12 cellular contexts compared by ENCODE assay signal in the genomic region with DNA sequence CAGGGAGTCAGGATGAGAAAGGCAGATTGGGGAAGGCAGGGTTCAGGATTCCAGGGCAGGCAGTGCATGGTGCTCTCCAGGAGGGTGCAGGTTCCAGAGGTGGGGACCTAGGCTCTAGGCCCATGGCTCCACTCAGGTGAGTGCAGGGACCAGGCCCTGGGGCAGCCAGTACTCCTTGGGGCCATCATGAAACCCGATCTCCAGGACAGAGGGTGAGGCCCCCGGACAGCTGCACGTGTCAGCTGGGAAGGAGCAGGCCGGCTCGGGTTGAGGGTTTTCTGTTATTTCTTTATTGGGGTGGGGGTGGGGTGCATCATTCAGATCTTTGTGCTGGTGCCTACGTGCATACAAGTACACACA. TPM values are rescaled to one million over a fixed set of nuclear protein-coding genes. Genes with fewer than 3 reads are reported as not detected.
A peak's percentile ranks its signal among the peaks of the same experiment; 100 is the strongest.
DNase-seq lines count a peak whose midpoint lies in the region; ATAC-seq, FAIRE-seq and TF ChIP-seq lines count a peak whose summit lies in the region.
"Had no signal": no experiment of that assay in that cellular context is flagged by ENCODE, and none has a peak within 500 bp of the region (broad histone marks: within the 10 kb centered on the region; RNA-seq: fewer than 3 reads in every experiment).

No MANE protein-coding gene starts in this region.

- H3K27ac Mint-ChIP-seq in activated naive CD4-positive, alpha-beta T cell treated with anti-CD3 and anti-CD28 coated beads, Interleukin-2, amount 50 U/mL, for 24 hours, result no peak overlapping the region
- no peak overlapping the region for H3K27ac Mint-ChIP-seq in activated naive CD4-positive, alpha-beta T cell treated with anti-CD3 and anti-CD28 coated beads for 36 hours
- peak overlapping the region; percentile 96 to 100 (median 98) for H3K27ac Mint-ChIP-seq in brain

- H3K36me3 Mint-ChIP-seq in activated naive CD4-positive, alpha-beta T cell treated with anti-CD3 and anti-CD28 coated beads, Interleukin-2, amount 50 U/mL, for 24 hours, result peaks cover 1% of the 10 kb centered on the region
- H3K36me3 Mint-ChIP-seq in activated naive CD4-positive, alpha-beta T cell treated with anti-CD3 and anti-CD28 coated beads for 36 hours (ENCODE audit: low read depth), result no peaks in the 10 kb centered on the region
- H3K36me3 Mint-ChIP-seq in brain, result no peaks in the 10 kb centered on the region

- peaks cover 0 to 3% (median 0%) of the 10 kb centered on the region in 4 donors for H3K27me3 ChIP-seq in upper lobe of left lung

- TF ChIP-seq EP300 in upper lobe of left lung (IDR thresholded peaks at IDR 0.05), result no peak

- no peak for TF ChIP-seq POLR2A in upper lobe of left lung (IDR thresholded peaks at IDR 0.05)

- no peak for ATAC-seq in upper lobe of left lung (ENCODE audit: low FRiP score in 2 of 2)
- no peak for ATAC-seq in HG03280 (IDR thresholded peaks at IDR 0.05; ENCODE audit: unreplicated experiment)

- H3K4me3 ChIP-seq in upper lobe of left lung, result no peak overlapping the region

- no peak for DNase-seq in activated naive CD4-positive, alpha-beta T cell treated with anti-CD3 and anti-CD28 coated beads for 36 hours
- DNase-seq in myocyte (ENCODE audit: low read depth) (peak; percentile 94), upper lobe of left lung (no peak), D721Med (ENCODE audit: insufficient read length, low spot score) (no peak), activated gamma-delta T cell treated with Interleukin-2 at 50 U/mL for 16 hours (no peak)
- DNase-seq: activated T-cell treated with anti-CD3 and anti-CD28 coated beads, Interleukin-2, amount 50 U/mL, for 1 hour; SIG-M5 had no signal

- no peaks in the 10 kb centered on the region for H3K9me3 Mint-ChIP-seq in activated naive CD4-positive, alpha-beta T cell treated with anti-CD3 and anti-CD28 coated beads, Interleukin-2, amount 50 U/mL, for 24 hours
- no peaks in the 10 kb centered on the region for H3K9me3 Mint-ChIP-seq in activated naive CD4-positive, alpha-beta T cell treated with anti-CD3 and anti-CD28 coated beads for 36 hours
- H3K9me3 Mint-ChIP-seq in brain, result no peaks in the 10 kb centered on the region

- H3K4me1 ChIP-seq in upper lobe of left lung, result peaks cover 89 to 98% (median 92%) of the 10 kb centered on the region in 4 donors

- peaks cover 1% of the 10 kb centered on the region for H3K27me3 Mint-ChIP-seq in activated naive CD4-positive, alpha-beta T cell treated with anti-CD3 and anti-CD28 coated beads, Interleukin-2, amount 50 U/mL, for 24 hours
- peaks cover 5% of the 10 kb centered on the region for H3K27me3 Mint-ChIP-seq in activated naive CD4-positive, alpha-beta T cell treated with anti-CD3 and anti-CD28 coated beads for 36 hours (ENCODE audit: low read depth)
- H3K27me3 Mint-ChIP-seq in brain, result peaks cover 4% of the 10 kb centered on the region

- H3K9me3 ChIP-seq in upper lobe of left lung, result no peaks in the 10 kb centered on the region

- no peaks in the 10 kb centered on the region for H3K4me1 Mint-ChIP-seq in activated naive CD4-positive, alpha-beta T cell treated with anti-CD3 and anti-CD28 coated beads, Interleukin-2, amount 50 U/mL, for 24 hours
- peaks cover 2% of the 10 kb centered on the region for H3K4me1 Mint-ChIP-seq in activated naive CD4-positive, alpha-beta T cell treated with anti-CD3 and anti-CD28 coated beads for 36 hours (ENCODE audit: low read depth)
- H3K4me1 Mint-ChIP-seq in brain, result peaks cover 82% of the 10 kb centered on the region

- FAIRE-seq in D721Med (lab: Jason Lieb, UNC), result no peak
- FAIRE-seq: endothelial cell of umbilical vein, GM18507 had no signal

- H3K27ac ChIP-seq in upper lobe of left lung, result peak overlapping the region; percentile 85 to 93 (median 91)

- TF ChIP-seq CTCF in brain (conservative IDR thresholded peaks at IDR 0.05), result no peak
- TF ChIP-seq CTCF in upper lobe of left lung (IDR thresholded peaks at IDR 0.05), result no peak
- TF ChIP-seq CTCF in D721Med (IDR thresholded peaks at IDR 0.05; ENCODE audit: insufficient read depth, missing control alignments), result no peak

- peak overlapping the region; percentile 58 for H3K4me3 Mint-ChIP-seq in activated naive CD4-positive, alpha-beta T cell treated with anti-CD3 and anti-CD28 coated beads, Interleukin-2, amount 50 U/mL, for 24 hours
- H3K4me3 Mint-ChIP-seq in activated naive CD4-positive, alpha-beta T cell treated with anti-CD3 and anti-CD28 coated beads for 36 hours, result no peak overlapping the region
- peak overlapping the region; percentile 82 to 91 (median 86) for H3K4me3 Mint-ChIP-seq in brain

- intact Hi-C loops in activated naive CD4-positive, alpha-beta T cell treated with anti-CD3 and anti-CD28 coated beads for 36 hours (cut with micrococcal nuclease), result no loop called here

- WGBS in upper lobe of left lung, 2 donors, result 45 to 65% methylated on average over 3 to 6 of the region's 6 CpGs

- no peaks in the 10 kb centered on the region for H3K36me3 ChIP-seq in upper lobe of left lung

- CTCF ChIA-PET in activated naive CD4-positive, alpha-beta T cell treated with anti-CD3 and anti-CD28 coated beads for 36 hours (lab: Charles Lee), result interaction anchor here (0.7 to 1.1 kb wide), 2 partner anchors 84 to 710 kb away, joined by 4 to 5 read pairs; no protein-coding TSS in a partner anchor

RNA-seq across cellular contexts. Expression of a gene that starts 1.3 kb away (rescaled TPM):
- total RNA-seq in activated naive CD4-positive, alpha-beta T cell treated with anti-CD3 and anti-CD28 coated beads for 36 hours, result 1 to 10 TPM; 2.0 TPM
- 231 TPM for polyA plus RNA-seq in brain (ENCODE audit: insufficient read depth, low read depth, low replicate concordance)
- total RNA-seq in myocyte, result 170 and 234 TPM in 2 replicates
- polyA plus RNA-seq in myocyte (2012), result 626 TPM
- total RNA-seq in upper lobe of left lung, result 100 to 1,000 TPM in 1 of 6 donors, 10 to 100 TPM in 5; 40.7 to 202 (median 72.4) TPM

RNA-seq across cellular contexts. Expression of a gene that starts 40.8 kb away (rescaled TPM):
- not detected for total RNA-seq in activated naive CD4-positive, alpha-beta T cell treated with anti-CD3 and anti-CD28 coated beads for 36 hours
- 6.7 TPM for polyA plus RNA-seq in brain (ENCODE audit: insufficient read depth, low read depth, low replicate concordance)
- total RNA-seq in myocyte (20.0 and 67.8 TPM in 2 replicates), upper lobe of left lung (10 to 100 TPM in 5 of 6 donors, 1 to 10 TPM in 1; 3.0 to 32.1 (median 14.8) TPM)
- 25.0 TPM for polyA plus RNA-seq in myocyte (2012)

Comparison
In these comparisons a context has a peak if more than half of its experiments do, and no peak if none do; other contexts are left out.
1. H3K27ac Mint-ChIP-seq: peak in brain (5 of 5); none in activated naive CD4-positive, alpha-beta T cell treated with anti-CD3 and anti-CD28 coated beads, Interleukin-2, amount 50 U/mL, for 24 hours (single experiment) and activated naive CD4-positive, alpha-beta T cell treated with anti-CD3 and anti-CD28 coated beads for 36 hours (single experiment).
2. RNA of a gene that starts 1.3 kb away (total RNA-seq): 170 to 234 TPM in myocyte and 40.7 to 202 TPM in upper lobe of left lung; 2.0 TPM in activated naive CD4-positive, alpha-beta T cell treated with anti-CD3 and anti-CD28 coated beads for 36 hours; every median in the first group is over 10 times any median in the second.